Comparison of ENCODE assay signal across 27 cellular contexts in the genomic region with DNA sequence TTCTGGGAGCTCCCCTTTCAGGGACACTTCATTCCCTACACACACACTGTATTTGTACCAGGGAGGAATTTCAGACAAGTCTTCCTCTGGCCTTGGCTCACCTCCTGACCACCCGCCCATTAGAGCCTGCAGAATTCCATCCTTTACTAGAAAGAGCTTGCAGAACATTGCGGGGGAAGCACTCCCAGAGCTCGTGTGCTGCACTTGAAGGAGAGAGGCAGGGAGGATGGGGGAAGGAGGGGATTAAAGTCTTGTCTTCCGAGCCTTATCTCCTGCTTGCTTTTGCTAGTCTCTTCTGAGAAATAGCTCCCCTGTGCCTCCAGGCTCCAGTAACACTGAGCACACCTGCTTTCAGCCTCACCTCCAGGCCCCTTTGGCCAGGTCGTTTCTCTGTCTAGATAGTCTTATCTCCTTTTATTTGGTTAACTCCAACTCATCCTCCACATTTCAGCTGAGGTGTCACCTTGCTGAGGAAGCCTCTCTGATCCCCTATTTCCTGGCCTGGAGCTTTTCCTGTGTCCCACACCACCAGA.
"Had no signal": no experiment of that assay in that cellular context is flagged by ENCODE, and none has a peak within 500 bp of the region (broad histone marks: within the 10 kb centered on the region; RNA-seq: fewer than 3 reads in every experiment).

No MANE protein-coding gene starts in this region.

- H3K4me3 Mint-ChIP-seq: activated B cell treated with CpG ODN at 0.5 μM for 24 hours; activated CD8-positive, alpha-beta T cell treated with anti-CD3 and anti-CD28 coated beads for 36 hours; activated naive CD4-positive, alpha-beta T cell treated with anti-CD3 and anti-CD28 coated beads for 36 hours; activated naive CD8-positive, alpha-beta T cell treated with anti-CD3 and anti-CD28 coated beads for 36 hours; activated T-cell treated with anti-CD3 and anti-CD28 coated beads, Interleukin-2, amount 50 U/mL, for 4 hours; brain; naive B cell; neural progenitor cell; stimulated activated naive B cell treated with anti-CD40 and anti-IgM and Interleukin-4, amounts not matched to agents 10 μg/mL and 1 μg/mL and 100 μg/mL, for 72 hours; T-helper 17 cell had no signal

- H3K9me3 Mint-ChIP-seq: activated B cell treated with CpG ODN at 0.5 μM for 24 hours; activated CD8-positive, alpha-beta T cell treated with anti-CD3 and anti-CD28 coated beads for 36 hours; activated naive CD4-positive, alpha-beta T cell treated with anti-CD3 and anti-CD28 coated beads for 36 hours; activated naive CD8-positive, alpha-beta T cell treated with anti-CD3 and anti-CD28 coated beads for 36 hours; activated T-cell treated with anti-CD3 and anti-CD28 coated beads, Interleukin-2, amount 50 U/mL, for 4 hours; brain; naive B cell; neural progenitor cell; stimulated activated naive B cell treated with anti-CD40 and anti-IgM and Interleukin-4, amounts not matched to agents 10 μg/mL and 1 μg/mL and 100 μg/mL, for 72 hours had no signal

- H2AFZ ChIP-seq: neural progenitor cell, parathyroid adenoma had no signal

- H3K79me2 ChIP-seq: parathyroid adenoma had no signal

- H3K27me3 ChIP-seq: adrenal gland, ascending aorta, esophagus muscularis mucosa, foreskin keratinocyte, heart left ventricle, neural progenitor cell, sigmoid colon, transverse colon had no signal

- H3K27ac Mint-ChIP-seq: activated B cell treated with CpG ODN at 0.5 μM for 24 hours; activated CD8-positive, alpha-beta T cell treated with anti-CD3 and anti-CD28 coated beads for 36 hours; activated naive CD4-positive, alpha-beta T cell treated with anti-CD3 and anti-CD28 coated beads for 36 hours; activated naive CD8-positive, alpha-beta T cell treated with anti-CD3 and anti-CD28 coated beads for 36 hours; brain; neural progenitor cell; stimulated activated naive B cell treated with anti-CD40 and anti-IgM and Interleukin-4, amounts not matched to agents 10 μg/mL and 1 μg/mL and 100 μg/mL, for 72 hours; T-helper 17 cell had no signal

- H3K36me3 Mint-ChIP-seq: naive B cell had no signal

- H3K36me3 ChIP-seq: adrenal gland, heart left ventricle, neural progenitor cell, sigmoid colon, transverse colon had no signal

- H3K4me3 ChIP-seq: adrenal gland, ascending aorta, esophagus muscularis mucosa, heart left ventricle, neural progenitor cell, psoas muscle, sigmoid colon, transverse colon had no signal

- H3K4me1 ChIP-seq: adrenal gland, ascending aorta, esophagus muscularis mucosa, foreskin keratinocyte, neural progenitor cell, parathyroid adenoma, psoas muscle, sigmoid colon, transverse colon had no signal

- H3K9me3 ChIP-seq: adrenal gland, ascending aorta, esophagus muscularis mucosa, heart left ventricle, psoas muscle, sigmoid colon, transverse colon had no signal

- H3K27ac ChIP-seq: adrenal gland, ascending aorta, esophagus muscularis mucosa, foreskin keratinocyte, heart left ventricle, neural progenitor cell, parathyroid adenoma, psoas muscle, sigmoid colon, transverse colon had no signal

- DNase-seq: activated B cell treated with CpG ODN at 0.5 μM for 24 hours; activated CD4-positive, alpha-beta T cell treated with anti-CD3 and anti-CD28 coated beads, Interleukin-2, amount 50 U/mL, for 1 hour; activated CD8-positive, alpha-beta T cell treated with anti-CD3 and anti-CD28 coated beads for 36 hours; activated effector memory CD4-positive, alpha-beta T cell treated with Interleukin-2 at 50 U/mL for 16 hours; activated naive CD4-positive, alpha-beta T cell treated with anti-CD3 and anti-CD28 coated beads for 36 hours; activated naive CD8-positive, alpha-beta T cell treated with anti-CD3 and anti-CD28 coated beads for 36 hours; activated T-cell treated with anti-CD3 and anti-CD28 coated beads, Interleukin-2, amount 50 U/mL, for 4 hours; adrenal gland; foreskin keratinocyte; heart left ventricle; left ventricle myocardium superior; naive B cell; occipital lobe; psoas muscle; sigmoid colon; small intestine; stimulated activated CD4-positive, alpha-beta T cell treated with anti-CD3 and anti-CD28 coated beads, Interleukin-1b, Interleukin-23, amount 100 ng/mL, for 48 hours; stimulated activated CD4-positive, alpha-beta T cell treated with anti-CD3 and anti-CD28 coated beads, Interleukin-4, amount 100 ng/mL, for 4 hours; stimulated activated CD8-positive, alpha-beta memory T cell treated with anti-CD3 and anti-CD28 coated beads, Interleukin-4, amount 100 ng/mL, for 48 hours; stimulated activated naive B cell treated with anti-CD40 and anti-IgM and Interleukin-4, amounts not matched to agents 10 μg/mL and 1 μg/mL and 100 μg/mL, for 72 hours; T-helper 17 cell; transverse colon had no signal

- H3K4me1 Mint-ChIP-seq: activated B cell treated with CpG ODN at 0.5 μM for 24 hours; activated naive CD8-positive, alpha-beta T cell treated with anti-CD3 and anti-CD28 coated beads for 36 hours; naive B cell; stimulated activated naive B cell treated with anti-CD40 and anti-IgM and Interleukin-4, amounts not matched to agents 10 μg/mL and 1 μg/mL and 100 μg/mL, for 72 hours had no signal

- H3K27me3 Mint-ChIP-seq: activated B cell treated with CpG ODN at 0.5 μM for 24 hours; activated CD8-positive, alpha-beta T cell treated with anti-CD3 and anti-CD28 coated beads for 36 hours; activated naive CD8-positive, alpha-beta T cell treated with anti-CD3 and anti-CD28 coated beads for 36 hours; brain; naive B cell; stimulated activated naive B cell treated with anti-CD40 and anti-IgM and Interleukin-4, amounts not matched to agents 10 μg/mL and 1 μg/mL and 100 μg/mL, for 72 hours; T-helper 17 cell had no signal

- H3K4me2 ChIP-seq: neural progenitor cell had no signal

- H3K9ac ChIP-seq: neural progenitor cell, parathyroid adenoma had no signal

- ATAC-seq: activated CD8-positive, alpha-beta T cell treated with anti-CD3 and anti-CD28 coated beads for 36 hours; activated T-cell treated with anti-CD3 and anti-CD28 coated beads, Interleukin-2, amount 50 U/mL, for 4 hours; foreskin keratinocyte; heart left ventricle; left ventricle myocardium superior; psoas muscle; stimulated activated naive B cell treated with anti-CD40 and anti-IgM and Interleukin-4, amounts not matched to agents 10 μg/mL and 1 μg/mL and 100 μg/mL, for 72 hours; T-helper 17 cell had no signal
